9 cellular contexts compared by ENCODE assay signal in genomic region chr4:82797048-82797590, GRCh38. TPM values are rescaled to one million over a fixed set of nuclear protein-coding genes. Genes with fewer than 3 reads are reported as not detected.
DNase-seq lines count a peak whose midpoint lies in the region; ATAC-seq and TF ChIP-seq lines count a peak whose summit lies in the region.
"Had no signal": no experiment of that assay in that cellular context is flagged by ENCODE, and none has a peak within 500 bp of the region (broad histone marks: within the 10 kb centered on the region; RNA-seq: fewer than 3 reads in every experiment).

No MANE protein-coding gene starts in this region.

- no peak for TF ChIP-seq POLR2A in sigmoid colon (IDR thresholded peaks at IDR 0.05)

- TF ChIP-seq CTCF in fibroblast of the aortic adventitia (IDR thresholded peaks at IDR 0.05; ENCODE audit: insufficient read depth, low read length) (no peak), sigmoid colon (IDR thresholded peaks at IDR 0.05) (no peak), RWPE1 (conservative IDR thresholded peaks at IDR 0.05; ENCODE audit: low read depth) (no peak)

- intact Hi-C loops in sigmoid colon (cut with DNase I): loop anchor here (5.0 to 10.0 kb wide), 3 partner anchors 238 to 485 kb away; partner anchors contain the start of genes COPS4, COQ2 and HNRNPD

- H3K27ac ChIP-seq in SJSA1 (no peak overlapping the region), sigmoid colon (peak overlapping the region; percentile 81 to 86 (median 82)), RWPE1 (no peak overlapping the region)
- H3K27ac ChIP-seq: 22Rv1 had no signal

- H3K4me1 ChIP-seq in SJSA1 (replicated peaks) (peaks cover 35% of the 10 kb centered on the region), sigmoid colon (peaks cover 0 to 22% (median 16%) of the 10 kb centered on the region in 4 donors)

- no peak for ATAC-seq in GM19351 (IDR thresholded peaks at IDR 0.05; ENCODE audit: unreplicated experiment)

- H3K4me3 ChIP-seq in SJSA1: peak overlapping the region; percentile 69
- peak overlapping the region; percentile 82 for H3K4me3 ChIP-seq in fibroblast of the aortic adventitia (ENCODE audit: low read depth, low read length)
- peak overlapping the region; percentile 78 to 93 (median 84) for H3K4me3 ChIP-seq in sigmoid colon

- peak; percentile 38 for DNase-seq in DMS 273 (lab: John Stamatoyannopoulos, UW; ENCODE audit: unreplicated experiment)
- no peak for DNase-seq in DMS 273 treated with DMSO at 0.1 percent for 48 hours (lab: John Stamatoyannopoulos, UW)
- DNase-seq in SJSA1 (ENCODE audit: low read depth in 1 of 2, low spot score in 2 of 2): no peak
- no peak for DNase-seq in fibroblast of the aortic adventitia (ENCODE audit: low read depth)
- no peak for DNase-seq in sigmoid colon
- DNase-seq in RWPE1 (ENCODE audit: low spot score): no peak
- no peak for DNase-seq in NK-92 treated with Interleukin-12 subunit alpha and Interleukin-12 subunit beta, amount 100 ng/mL, for 24 hours (lab: John Stamatoyannopoulos, UW)

- no peaks in the 10 kb centered on the region for H3K9me3 ChIP-seq in SJSA1 (replicated peaks)
- no peaks in the 10 kb centered on the region for H3K9me3 ChIP-seq in sigmoid colon

- POLR2A ChIA-PET in RWPE1 (lab: Yijun Ruan, JAX; ENCODE audit: low non-redundant PET): interaction anchor here (0.8 kb wide), 1 partner anchor 54 kb away, joined by 3 read pairs; no protein-coding TSS in a partner anchor

- no peaks in the 10 kb centered on the region for H3K27me3 ChIP-seq in SJSA1 (replicated peaks)
- H3K27me3 ChIP-seq in sigmoid colon: no peaks in the 10 kb centered on the region

- 23 to 37% methylated on average over 14 of the region's 14 CpGs for WGBS in sigmoid colon, 2 donors

- CTCF ChIA-PET in RWPE1 (lab: Yijun Ruan, JAX): interaction anchor here (0.9 kb wide), 1 partner anchor 76 kb away, joined by 4 read pairs; no protein-coding TSS in a partner anchor

- H3K36me3 ChIP-seq in SJSA1 (0 out of 2 replicates have a peak, but pooled peaks cover 4% of the 10 kb centered on the region), sigmoid colon (no peaks in the 10 kb centered on the region)

- TF ChIP-seq EP300 in sigmoid colon (IDR thresholded peaks at IDR 0.05): no peak

RNA-seq across cellular contexts. Expression of gene SCD5, which starts 1.5 kb away (rescaled TPM):
- 15.7 and 17.2 TPM in 2 replicates for total RNA-seq in SJSA1 (2014; rRNA removed; shearing (Covaris generic))
- 18.0 and 22.8 TPM in 2 replicates for total RNA-seq in fibroblast of the aortic adventitia (ENCODE audit: low replicate concordance)
- total RNA-seq in sigmoid colon: 10 to 100 TPM; 27.3 to 30.7 (median 29.0) TPM
- 1 to 10 TPM in 2 of 3 donors, under 1 TPM in 1; 0.69 to 4.7 (median 1.2) TPM for polyA plus RNA-seq in sigmoid colon

Comparison
In these comparisons a context has a peak if more than half of its experiments do, and no peak if none do; other contexts are left out.
1. H3K27ac ChIP-seq: peak in sigmoid colon (4 of 4); none in SJSA1 (single experiment) and RWPE1 (single experiment).
2. Peak in every context shown above with its lines, with median percentiles within 50 percentile points of each other: H3K4me3 ChIP-seq.